Comparison of ENCODE assay signal across 1 cellular context in the genomic region with DNA sequence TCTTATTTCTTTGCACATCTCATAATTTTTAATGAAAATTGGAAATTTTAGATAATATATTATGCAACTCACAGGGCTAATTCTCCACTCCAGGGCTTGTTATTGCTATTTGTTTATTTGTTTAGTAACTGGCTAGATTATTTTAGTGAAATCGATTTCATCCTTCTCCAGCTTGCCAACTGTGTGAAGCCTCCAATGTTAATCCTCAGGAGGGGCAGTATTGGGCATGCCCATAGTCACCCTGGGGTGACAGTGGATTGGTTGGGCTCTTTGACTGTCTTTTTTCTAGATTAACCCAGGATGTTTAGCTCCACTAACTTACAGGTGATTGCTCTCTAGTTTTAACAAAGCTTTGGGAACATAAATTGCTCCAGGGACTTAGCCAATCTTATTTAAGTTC.
TF ChIP-seq lines count a peak whose summit lies in the region.

No MANE protein-coding gene starts in this region.

TF ChIP-seq in HepG2, 621 proteins besides CTCF, POLR2A, EP300 and RAD21 (continued from another document):
- TF ChIP-seq, protein P1, sequence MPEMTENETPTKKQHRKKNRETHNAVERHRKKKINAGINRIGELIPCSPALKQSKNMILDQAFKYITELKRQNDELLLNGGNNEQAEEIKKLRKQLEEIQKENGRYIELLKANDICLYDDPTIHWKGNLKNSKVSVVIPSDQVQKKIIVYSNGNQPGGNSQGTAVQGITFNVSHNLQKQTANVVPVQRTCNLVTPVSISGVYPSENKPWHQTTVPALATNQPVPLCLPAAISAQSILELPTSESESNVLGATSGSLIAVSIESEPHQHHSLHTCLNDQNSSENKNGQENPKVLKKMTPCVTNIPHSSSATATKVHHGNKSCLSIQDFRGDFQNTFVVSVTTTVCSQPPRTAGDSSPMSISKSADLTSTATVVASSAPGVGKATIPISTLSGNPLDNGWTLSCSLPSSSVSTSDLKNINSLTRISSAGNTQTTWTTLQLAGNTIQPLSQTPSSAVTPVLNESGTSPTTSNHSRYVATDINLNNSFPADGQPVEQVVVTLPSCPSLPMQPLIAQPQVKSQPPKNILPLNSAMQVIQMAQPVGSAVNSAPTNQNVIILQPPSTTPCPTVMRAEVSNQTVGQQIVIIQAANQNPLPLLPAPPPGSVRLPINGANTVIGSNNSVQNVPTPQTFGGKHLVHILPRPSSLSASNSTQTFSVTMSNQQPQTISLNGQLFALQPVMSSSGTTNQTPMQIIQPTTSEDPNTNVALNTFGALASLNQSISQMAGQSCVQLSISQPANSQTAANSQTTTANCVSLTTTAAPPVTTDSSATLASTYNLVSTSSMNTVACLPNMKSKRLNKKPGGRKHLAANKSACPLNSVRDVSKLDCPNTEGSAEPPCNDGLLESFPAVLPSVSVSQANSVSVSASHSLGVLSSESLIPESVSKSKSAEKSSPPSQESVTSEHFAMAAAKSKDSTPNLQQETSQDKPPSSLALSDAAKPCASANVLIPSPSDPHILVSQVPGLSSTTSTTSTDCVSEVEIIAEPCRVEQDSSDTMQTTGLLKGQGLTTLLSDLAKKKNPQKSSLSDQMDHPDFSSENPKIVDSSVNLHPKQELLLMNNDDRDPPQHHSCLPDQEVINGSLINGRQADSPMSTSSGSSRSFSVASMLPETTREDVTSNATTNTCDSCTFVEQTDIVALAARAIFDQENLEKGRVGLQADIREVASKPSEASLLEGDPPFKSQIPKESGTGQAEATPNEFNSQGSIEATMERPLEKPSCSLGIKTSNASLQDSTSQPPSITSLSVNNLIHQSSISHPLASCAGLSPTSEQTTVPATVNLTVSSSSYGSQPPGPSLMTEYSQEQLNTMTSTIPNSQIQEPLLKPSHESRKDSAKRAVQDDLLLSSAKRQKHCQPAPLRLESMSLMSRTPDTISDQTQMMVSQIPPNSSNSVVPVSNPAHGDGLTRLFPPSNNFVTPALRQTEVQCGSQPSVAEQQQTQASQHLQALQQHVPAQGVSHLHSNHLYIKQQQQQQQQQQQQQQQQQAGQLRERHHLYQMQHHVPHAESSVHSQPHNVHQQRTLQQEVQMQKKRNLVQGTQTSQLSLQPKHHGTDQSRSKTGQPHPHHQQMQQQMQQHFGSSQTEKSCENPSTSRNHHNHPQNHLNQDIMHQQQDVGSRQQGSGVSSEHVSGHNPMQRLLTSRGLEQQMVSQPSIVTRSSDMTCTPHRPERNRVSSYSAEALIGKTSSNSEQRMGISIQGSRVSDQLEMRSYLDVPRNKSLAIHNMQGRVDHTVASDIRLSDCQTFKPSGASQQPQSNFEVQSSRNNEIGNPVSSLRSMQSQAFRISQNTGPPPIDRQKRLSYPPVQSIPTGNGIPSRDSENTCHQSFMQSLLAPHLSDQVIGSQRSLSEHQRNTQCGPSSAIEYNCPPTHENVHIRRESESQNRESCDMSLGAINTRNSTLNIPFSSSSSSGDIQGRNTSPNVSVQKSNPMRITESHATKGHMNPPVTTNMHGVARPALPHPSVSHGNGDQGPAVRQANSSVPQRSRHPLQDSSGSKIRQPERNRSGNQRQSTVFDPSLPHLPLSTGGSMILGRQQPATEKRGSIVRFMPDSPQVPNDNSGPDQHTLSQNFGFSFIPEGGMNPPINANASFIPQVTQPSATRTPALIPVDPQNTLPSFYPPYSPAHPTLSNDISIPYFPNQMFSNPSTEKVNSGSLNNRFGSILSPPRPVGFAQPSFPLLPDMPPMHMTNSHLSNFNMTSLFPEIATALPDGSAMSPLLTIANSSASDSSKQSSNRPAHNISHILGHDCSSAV (CRISPR knock-in tag; IDR thresholded peaks at IDR 0.05; ENCODE audit: borderline replicate concordance): no peak
- TF ChIP-seq, protein P2, sequence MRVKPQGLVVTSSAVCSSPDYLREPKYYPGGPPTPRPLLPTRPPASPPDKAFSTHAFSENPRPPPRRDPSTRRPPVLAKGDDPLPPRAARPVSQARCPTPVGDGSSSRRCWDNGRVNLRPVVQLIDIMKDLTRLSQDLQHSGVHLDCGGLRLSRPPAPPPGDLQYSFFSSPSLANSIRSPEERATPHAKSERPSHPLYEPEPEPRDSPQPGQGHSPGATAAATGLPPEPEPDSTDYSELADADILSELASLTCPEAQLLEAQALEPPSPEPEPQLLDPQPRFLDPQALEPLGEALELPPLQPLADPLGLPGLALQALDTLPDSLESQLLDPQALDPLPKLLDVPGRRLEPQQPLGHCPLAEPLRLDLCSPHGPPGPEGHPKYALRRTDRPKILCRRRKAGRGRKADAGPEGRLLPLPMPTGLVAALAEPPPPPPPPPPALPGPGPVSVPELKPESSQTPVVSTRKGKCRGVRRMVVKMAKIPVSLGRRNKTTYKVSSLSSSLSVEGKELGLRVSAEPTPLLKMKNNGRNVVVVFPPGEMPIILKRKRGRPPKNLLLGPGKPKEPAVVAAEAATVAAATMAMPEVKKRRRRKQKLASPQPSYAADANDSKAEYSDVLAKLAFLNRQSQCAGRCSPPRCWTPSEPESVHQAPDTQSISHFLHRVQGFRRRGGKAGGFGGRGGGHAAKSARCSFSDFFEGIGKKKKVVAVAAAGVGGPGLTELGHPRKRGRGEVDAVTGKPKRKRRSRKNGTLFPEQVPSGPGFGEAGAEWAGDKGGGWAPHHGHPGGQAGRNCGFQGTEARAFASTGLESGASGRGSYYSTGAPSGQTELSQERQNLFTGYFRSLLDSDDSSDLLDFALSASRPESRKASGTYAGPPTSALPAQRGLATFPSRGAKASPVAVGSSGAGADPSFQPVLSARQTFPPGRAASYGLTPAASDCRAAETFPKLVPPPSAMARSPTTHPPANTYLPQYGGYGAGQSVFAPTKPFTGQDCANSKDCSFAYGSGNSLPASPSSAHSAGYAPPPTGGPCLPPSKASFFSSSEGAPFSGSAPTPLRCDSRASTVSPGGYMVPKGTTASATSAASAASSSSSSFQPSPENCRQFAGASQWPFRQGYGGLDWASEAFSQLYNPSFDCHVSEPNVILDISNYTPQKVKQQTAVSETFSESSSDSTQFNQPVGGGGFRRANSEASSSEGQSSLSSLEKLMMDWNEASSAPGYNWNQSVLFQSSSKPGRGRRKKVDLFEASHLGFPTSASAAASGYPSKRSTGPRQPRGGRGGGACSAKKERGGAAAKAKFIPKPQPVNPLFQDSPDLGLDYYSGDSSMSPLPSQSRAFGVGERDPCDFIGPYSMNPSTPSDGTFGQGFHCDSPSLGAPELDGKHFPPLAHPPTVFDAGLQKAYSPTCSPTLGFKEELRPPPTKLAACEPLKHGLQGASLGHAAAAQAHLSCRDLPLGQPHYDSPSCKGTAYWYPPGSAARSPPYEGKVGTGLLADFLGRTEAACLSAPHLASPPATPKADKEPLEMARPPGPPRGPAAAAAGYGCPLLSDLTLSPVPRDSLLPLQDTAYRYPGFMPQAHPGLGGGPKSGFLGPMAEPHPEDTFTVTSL (CRISPR knock-in tag; IDR thresholded peaks at IDR 0.05; ENCODE audit: borderline replicate concordance): no peak
- TF ChIP-seq RARG (CRISPR knock-in tag; IDR thresholded peaks at IDR 0.05; ENCODE audit: low read depth) (no peak), SOX6 (IDR thresholded peaks at IDR 0.05) (no peak), SOX6 (CRISPR knock-in tag; IDR thresholded peaks at IDR 0.05) (no peak)
